Comparison of ENCODE assay signal across 25 cellular contexts in genomic region chr3:67076607-67077006, GRCh38.
A peak's percentile ranks its signal among the peaks of the same experiment; 100 is the strongest.
DNase-seq lines count a peak whose midpoint lies in the region; ATAC-seq and TF ChIP-seq lines count a peak whose summit lies in the region.
"Had no signal": no experiment of that assay in that cellular context is flagged by ENCODE, and none has a peak within 500 bp of the region (broad histone marks: within the 10 kb centered on the region; RNA-seq: fewer than 3 reads in every experiment).

No MANE protein-coding gene starts in this region.

- H3K27me3 ChIP-seq in right cardiac atrium (ENCODE audit: control insufficient read depth, insufficient read depth): no peaks in the 10 kb centered on the region
- H3K27me3 ChIP-seq in right lobe of liver: no peaks in the 10 kb centered on the region
- H3K27me3 ChIP-seq: upper lobe of left lung had no signal

- 54% methylated on average over 2 of the region's 2 CpGs for WGBS in right cardiac atrium
- WGBS in right lobe of liver (ENCODE audit: insufficient coverage, low coverage, low lambda C conversion rate, missing lambda C conversion rate): 30% methylated on average over 2 of the region's 2 CpGs

- intact Hi-C loops in right cardiac atrium (cut with DNase I): no loop called here
- intact Hi-C loops in right lobe of liver (cut with DNase I): no loop called here

- peak; percentile 81 for ATAC-seq in HG02885 (IDR thresholded peaks at IDR 0.05; ENCODE audit: poor library complexity, unreplicated experiment)
- no peak for ATAC-seq in right cardiac atrium
- ATAC-seq in right lobe of liver: no peak
- ATAC-seq: activated CD8-positive, alpha-beta memory T cell treated with anti-CD3 and anti-CD28 coated beads, Interleukin-2, amount 10 ng/mL, durations not matched to agents 7 days and 5 days; left lobe of liver; stimulated activated memory B cell treated with anti-CD40 and anti-IgM and Interleukin-4, amounts not matched to agents 10 μg/mL and 1 μg/mL and 100 μg/mL, for 72 hours had no signal

- peak; percentile 26 for DNase-seq in ELR (ENCODE audit: low read depth)
- DNase-seq in RWPE1 (ENCODE audit: low spot score): peak; percentile 4
- DNase-seq in fibroblast of pulmonary artery (ENCODE audit: low read depth): peak; percentile 13
- no peak for DNase-seq in right cardiac atrium
- DNase-seq in NCI-H774 (lab: John Stamatoyannopoulos, UW): no peak
- DNase-seq in right lobe of liver: no peak
- no peak for DNase-seq in substantia nigra (lab: John Stamatoyannopoulos, UW)
- DNase-seq: activated CD4-positive, alpha-beta T cell treated with anti-CD3 and anti-CD28 coated beads, Interleukin-2, amount 50 U/mL, for 4 hours; activated CD8-positive, alpha-beta memory T cell treated with anti-CD3 and anti-CD28 coated beads, Interleukin-2, amount 10 ng/mL, durations not matched to agents 7 days and 5 days; activated naive CD4-positive, alpha-beta T cell treated with anti-CD3 and anti-CD28 coated beads for 36 hours; CD8-positive, alpha-beta memory T cell; cerebellar nuclear complex; H9; hypothalamus; KG1; MV-4-11; naive B cell; NCI-H146; SHP77; T-helper 2 cell; upper lobe of left lung had no signal

- no peak overlapping the region for H3K4me3 ChIP-seq in fibroblast of pulmonary artery (replicated peaks; ENCODE audit: low read depth, low read length)
- H3K4me3 ChIP-seq in right cardiac atrium (ENCODE audit: low read length): no peak overlapping the region
- H3K4me3 ChIP-seq in right lobe of liver: no peak overlapping the region
- H3K4me3 ChIP-seq: upper lobe of left lung had no signal

- CTCF ChIA-PET in RWPE1 (lab: Yijun Ruan, JAX): no interaction called here

- H3K36me3 ChIP-seq in right lobe of liver: no peaks in the 10 kb centered on the region
- H3K36me3 ChIP-seq: upper lobe of left lung had no signal

- no peaks in the 10 kb centered on the region for H3K4me1 ChIP-seq in right cardiac atrium (ENCODE audit: control insufficient read depth, insufficient read depth, low read length)
- H3K4me1 ChIP-seq in right lobe of liver: no peaks in the 10 kb centered on the region
- H3K4me1 ChIP-seq: upper lobe of left lung had no signal

- TF ChIP-seq CTCF in RWPE1 (conservative IDR thresholded peaks at IDR 0.05; ENCODE audit: low read depth) (no peak), fibroblast of pulmonary artery (IDR thresholded peaks at IDR 0.05; ENCODE audit: low read length, missing control alignments) (no peak), right lobe of liver (IDR thresholded peaks at IDR 0.05) (no peak)

- TF ChIP-seq POLR2A in right lobe of liver (IDR thresholded peaks at IDR 0.05): no peak

- H3K27ac ChIP-seq in RWPE1 (no peak overlapping the region), right cardiac atrium (ENCODE audit: low read length) (no peak overlapping the region), right lobe of liver (no peak overlapping the region), substantia nigra (ENCODE audit: low read depth, low read length, poor library complexity, severe bottlenecking) (no peak overlapping the region)
- H3K27ac ChIP-seq: HL-60, upper lobe of left lung had no signal

- POLR2A ChIA-PET in RWPE1 (lab: Yijun Ruan, JAX; ENCODE audit: low non-redundant PET): no interaction called here

- H3K9me3 ChIP-seq in right cardiac atrium (ENCODE audit: control insufficient read depth, low read length) (no peaks in the 10 kb centered on the region), right lobe of liver (no peaks in the 10 kb centered on the region)
- H3K9me3 ChIP-seq: upper lobe of left lung had no signal

Comparison
In these comparisons a context has a peak if more than half of its experiments do, and no peak if none do; other contexts are left out.
1. DNase-seq: peak in ELR (single experiment), RWPE1 (single experiment) and fibroblast of pulmonary artery (single experiment); none in right cardiac atrium (0 of 3), NCI-H774 (single experiment), right lobe of liver (0 of 3) and substantia nigra (0 of 49).